ENCODE assay signal across 20 cellular contexts in genomic region chr20:49542514-49542991, GRCh38. TPM values are rescaled to one million over a fixed set of nuclear protein-coding genes. Genes with fewer than 3 reads are reported as not detected.
DNase-seq lines count a peak whose midpoint lies in the region; ATAC-seq, FAIRE-seq and TF ChIP-seq lines count a peak whose summit lies in the region.
"Had no signal": no experiment of that assay in that cellular context is flagged by ENCODE, and none has a peak within 500 bp of the region (broad histone marks: within the 10 kb centered on the region; RNA-seq: fewer than 3 reads in every experiment).

No MANE protein-coding gene starts in this region.

- no peak for TF ChIP-seq POLR2A in HepG2 (IDR thresholded peaks at IDR 0.05; ENCODE audit: insufficient read depth in 1 of 2, low read depth in 2 of 2, low read length in 2 of 2)

- TF ChIP-seq EP300 in HepG2 (IDR thresholded peaks at IDR 0.05; ENCODE audit: low read depth in 2 of 2, low read length in 2 of 2) (no peak), HepG2 (CRISPR knock-in tag; IDR thresholded peaks at IDR 0.05; ENCODE audit: borderline replicate concordance) (no peak)

- no peaks in the 10 kb centered on the region for H4K20me1 ChIP-seq in DND-41 (ENCODE audit: insufficient read depth, low read length)
- no peaks in the 10 kb centered on the region for H4K20me1 ChIP-seq in HepG2 (ENCODE audit: insufficient read depth, low read length)
- H4K20me1 ChIP-seq: BLaER1 had no signal

- H3K4me3 Mint-ChIP-seq in activated CD4-positive, alpha-beta memory T cell treated with anti-CD3 and anti-CD28 coated beads, Interleukin-2, amount 10 ng/mL, durations not matched to agents 7 days and 5 days: no peak overlapping the region
- no peak overlapping the region for H3K4me3 Mint-ChIP-seq in activated CD4-positive, alpha-beta memory T cell treated with anti-CD3 and anti-CD28 coated beads for 36 hours
- peak overlapping the region; percentile 35 for H3K4me3 Mint-ChIP-seq in activated T-helper 17 cell treated with anti-CD3 and anti-CD28 coated beads, Interleukin-2, amount 50 U/mL, for 72 hours
- no peak overlapping the region for H3K4me3 Mint-ChIP-seq in MCF 10A (ENCODE audit: unreplicated experiment)
- H3K4me3 Mint-ChIP-seq: GM23338, immature natural killer cell, mesothelial cell of epicardium, nephron had no signal

- TF ChIP-seq CTCF in DND-41 (IDR thresholded peaks at IDR 0.05; ENCODE audit: borderline replicate concordance, extremely low read depth, low read length, poor library complexity, severe bottlenecking) (no peak), HepG2 (CRISPR knock-in tag; IDR thresholded peaks at IDR 0.05) (no peak), MCF 10A (IDR thresholded peaks at IDR 0.05; ENCODE audit: unreplicated experiment) (no peak)

- H3K79me2 ChIP-seq in DND-41 (ENCODE audit: insufficient read depth, low read length) (no peaks in the 10 kb centered on the region), HepG2 (ENCODE audit: insufficient read depth, low read length) (no peaks in the 10 kb centered on the region)
- H3K79me2 ChIP-seq: hepatocyte had no signal

- peak; percentile 9 for DNase-seq in activated CD4-positive, alpha-beta memory T cell treated with anti-CD3 and anti-CD28 coated beads, Interleukin-2, amount 10 ng/mL, durations not matched to agents 7 days and 5 days
- DNase-seq in activated CD4-positive, alpha-beta memory T cell treated with anti-CD3 and anti-CD28 coated beads for 36 hours: no peak
- DNase-seq in DND-41: no peak
- no peak for DNase-seq in HepG2 (ENCODE audit: low spot score)
- DNase-seq in MCF 10A (ENCODE audit: unreplicated experiment): no peak
- no peak for DNase-seq in NOMO-1 treated with DMSO at 0.1 percent for 48 hours (lab: John Stamatoyannopoulos, UW; ENCODE audit: unreplicated experiment)
- DNase-seq in KG1 (lab: John Stamatoyannopoulos, UW): no peak
- DNase-seq: EL, immature natural killer cell, pancreas, right lobe of liver had no signal

- H3K27ac ChIP-seq in DND-41 (ENCODE audit: low read length) (no peak overlapping the region), HepG2 (ENCODE audit: extremely low read length, insufficient read depth, low read length) (no peak overlapping the region)
- H3K27ac ChIP-seq: BLaER1, hepatocyte, pancreas, Peyer's patch, right lobe of liver, SK-N-MC had no signal

- H3K4me1 Mint-ChIP-seq in activated CD4-positive, alpha-beta memory T cell treated with anti-CD3 and anti-CD28 coated beads, Interleukin-2, amount 10 ng/mL, durations not matched to agents 7 days and 5 days: peaks cover 29% of the 10 kb centered on the region
- H3K4me1 Mint-ChIP-seq in activated CD4-positive, alpha-beta memory T cell treated with anti-CD3 and anti-CD28 coated beads for 36 hours (ENCODE audit: low read depth): peaks cover 17% of the 10 kb centered on the region
- H3K4me1 Mint-ChIP-seq in activated T-helper 17 cell treated with anti-CD3 and anti-CD28 coated beads, Interleukin-2, amount 50 U/mL, for 72 hours: peaks cover 4% of the 10 kb centered on the region
- no peaks in the 10 kb centered on the region for H3K4me1 Mint-ChIP-seq in MCF 10A (ENCODE audit: insufficient read depth, unreplicated experiment)
- H3K4me1 Mint-ChIP-seq: GM23338, mesothelial cell of epicardium, nephron had no signal

- H3K36me3 ChIP-seq in DND-41 (ENCODE audit: insufficient read depth, low read length): no peaks in the 10 kb centered on the region
- no peaks in the 10 kb centered on the region for H3K36me3 ChIP-seq in HepG2 (replicated peaks in 1 of 2; ENCODE audit: control insufficient read depth in 1 of 2, insufficient read depth in 2 of 2, low read length in 2 of 2)
- H3K36me3 ChIP-seq: BLaER1, pancreas, Peyer's patch, right lobe of liver had no signal

- H2AFZ ChIP-seq in DND-41 (ENCODE audit: low read depth, low read length) (no peak overlapping the region), HepG2 (ENCODE audit: low read length) (no peak overlapping the region)
- H2AFZ ChIP-seq: GM23338, hepatocyte had no signal

- H3K27ac Mint-ChIP-seq in activated CD4-positive, alpha-beta memory T cell treated with anti-CD3 and anti-CD28 coated beads, Interleukin-2, amount 10 ng/mL, durations not matched to agents 7 days and 5 days: peak overlapping the region; percentile 61
- no peak overlapping the region for H3K27ac Mint-ChIP-seq in activated CD4-positive, alpha-beta memory T cell treated with anti-CD3 and anti-CD28 coated beads for 36 hours
- peak overlapping the region; percentile 67 for H3K27ac Mint-ChIP-seq in activated T-helper 17 cell treated with anti-CD3 and anti-CD28 coated beads, Interleukin-2, amount 50 U/mL, for 72 hours
- no peak overlapping the region for H3K27ac Mint-ChIP-seq in MCF 10A (ENCODE audit: low read depth, unreplicated experiment)

- H3K9ac ChIP-seq in DND-41 (ENCODE audit: low read depth, low read length) (no peak overlapping the region), HepG2 (ENCODE audit: insufficient read depth, low read depth, low read length) (no peak overlapping the region)
- H3K9ac ChIP-seq: BLaER1 had no signal

- H3K4me2 ChIP-seq in DND-41 (ENCODE audit: insufficient read depth, low read length) (no peak overlapping the region), HepG2 (ENCODE audit: low read depth, low read length) (no peak overlapping the region)
- H3K4me2 ChIP-seq: BLaER1, GM23338, hepatocyte had no signal

- no peak for TF ChIP-seq RAD21 in HepG2 (CRISPR knock-in tag; IDR thresholded peaks at IDR 0.05)

- CTCF ChIA-PET in activated CD4-positive, alpha-beta memory T cell treated with anti-CD3 and anti-CD28 coated beads, Interleukin-2, amount 10 ng/mL, durations not matched to agents 7 days and 5 days (lab: Charles Lee): interaction anchor here (0.9 to 10.8 kb wide), 15 partner anchors 9 to 529 kb away, joined by 3 to 343 read pairs (median 10); no protein-coding TSS in a partner anchor
- CTCF ChIA-PET in activated CD4-positive, alpha-beta memory T cell treated with anti-CD3 and anti-CD28 coated beads for 36 hours (lab: Charles Lee): interaction anchor here (0.7 to 16.2 kb wide), 24 partner anchors 9 to 345 kb away, joined by 3 to 764 read pairs (median 6); no protein-coding TSS in a partner anchor
- CTCF ChIA-PET in HepG2 (lab: Yijun Ruan, JAX; ENCODE audit: low intra/inter-chr PET ratio, low total read pairs) (interaction anchor here (1.4 to 6.3 kb wide), 4 partner anchors 61 to 386 kb away, joined by 6 to 282 read pairs (median 26); no protein-coding TSS in a partner anchor), MCF 10A (lab: Yijun Ruan, JAX) (interaction anchor here (0.5 to 23.9 kb wide), 38 partner anchors 9 to 1054 kb away, joined by 3 to 411 read pairs (median 4); no protein-coding TSS in a partner anchor)

- H3K27me3 ChIP-seq in DND-41 (ENCODE audit: insufficient read depth, low read length, poor library complexity) (no peaks in the 10 kb centered on the region), HepG2 (ENCODE audit: control insufficient read depth in 1 of 2, insufficient read depth in 2 of 2, low read length in 2 of 2) (peaks cover 5 to 19% of the 10 kb centered on the region in 2 experiments; a peak in 3 of 5 replicates)
- H3K27me3 ChIP-seq: BLaER1, hepatocyte, pancreas, Peyer's patch, right lobe of liver had no signal

- H3K4me3 ChIP-seq in DND-41 (ENCODE audit: low read depth in 1 of 2, low read length in 2 of 2): no peak overlapping the region
- no peak overlapping the region for H3K4me3 ChIP-seq in HepG2 (replicated peaks in 1 of 3; ENCODE audit: insufficient read depth in 1 of 3, low read depth in 2 of 3, low read length in 3 of 3)
- H3K4me3 ChIP-seq: BLaER1, GM23338, hepatocyte, pancreas, Peyer's patch, right lobe of liver, SK-N-MC had no signal

- H3K27me3 Mint-ChIP-seq in activated CD4-positive, alpha-beta memory T cell treated with anti-CD3 and anti-CD28 coated beads, Interleukin-2, amount 10 ng/mL, durations not matched to agents 7 days and 5 days: peaks cover 2% of the 10 kb centered on the region
- peaks cover 8% of the 10 kb centered on the region for H3K27me3 Mint-ChIP-seq in activated CD4-positive, alpha-beta memory T cell treated with anti-CD3 and anti-CD28 coated beads for 36 hours
- no peaks in the 10 kb centered on the region for H3K27me3 Mint-ChIP-seq in activated T-helper 17 cell treated with anti-CD3 and anti-CD28 coated beads, Interleukin-2, amount 50 U/mL, for 72 hours
- no peaks in the 10 kb centered on the region for H3K27me3 Mint-ChIP-seq in MCF 10A (ENCODE audit: insufficient read depth, unreplicated experiment)

- no peak for FAIRE-seq in HepG2 (lab: Jason Lieb, UNC)
- FAIRE-seq: pancreas had no signal

- ATAC-seq in DND-41 (ENCODE audit: insufficient read depth, low read depth): peak; percentile 21; the same call in 1 of the 3 replicates
- peak; percentile 70 for ATAC-seq in activated T-helper 17 cell treated with anti-CD3 and anti-CD28 coated beads, Interleukin-2, amount 50 U/mL, for 72 hours (replicated peaks)
- peak; percentile 20 for ATAC-seq in HepG2

- H3K4me1 ChIP-seq in DND-41 (ENCODE audit: insufficient read depth, low read length): no peaks in the 10 kb centered on the region
- peaks cover 13% of the 10 kb centered on the region for H3K4me1 ChIP-seq in HepG2 (ENCODE audit: insufficient read depth, low read length)
- H3K4me1 ChIP-seq: pancreas, Peyer's patch, right lobe of liver had no signal

- POLR2A ChIA-PET in activated CD4-positive, alpha-beta memory T cell treated with anti-CD3 and anti-CD28 coated beads, Interleukin-2, amount 10 ng/mL, durations not matched to agents 7 days and 5 days (lab: Charles Lee): interaction anchor here (0.5 to 10.3 kb wide), 9 partner anchors 9 to 654 kb away, joined by 3 to 184 read pairs (median 6); no protein-coding TSS in a partner anchor
- POLR2A ChIA-PET in activated CD4-positive, alpha-beta memory T cell treated with anti-CD3 and anti-CD28 coated beads for 36 hours (lab: Charles Lee): interaction anchor here (1.0 to 4.9 kb wide), 5 partner anchors 8 to 62 kb away, joined by 3 to 42 read pairs (median 4); no protein-coding TSS in a partner anchor
- POLR2A ChIA-PET in HepG2 (lab: Yijun Ruan, JAX): interaction anchor here (1.6 kb wide), 2 partner anchors 62 to 68 kb away, joined by 5 to 13 read pairs; no protein-coding TSS in a partner anchor
- POLR2A ChIA-PET in MCF 10A (lab: Yijun Ruan, JAX): interaction anchor here (0.8 to 1.6 kb wide), 2 partner anchors 13 to 66 kb away, joined by 3 to 7 read pairs; no protein-coding TSS in a partner anchor

- 14% methylated on average over 4 of the region's 4 CpGs for WGBS in HepG2 (ENCODE audit: low lambda C conversion rate)

- intact Hi-C loops in activated CD4-positive, alpha-beta memory T cell treated with anti-CD3 and anti-CD28 coated beads for 36 hours (cut with micrococcal nuclease): loop anchor here (5.0 to 10.0 kb wide), 2 partner anchors 302 to 385 kb away; no protein-coding TSS in a partner anchor
- intact Hi-C loops in HepG2 (cut with micrococcal nuclease; ENCODE audit: unreplicated experiment): no loop called here
- intact Hi-C loops in MCF 10A (cut with micrococcal nuclease): no loop called here

- no peaks in the 10 kb centered on the region for H3K9me3 ChIP-seq in DND-41 (ENCODE audit: insufficient read depth, low read length, severe bottlenecking)
- peaks cover 15% of the 10 kb centered on the region for H3K9me3 ChIP-seq in HepG2 (ENCODE audit: low read length)
- H3K9me3 ChIP-seq: pancreas, right lobe of liver had no signal

- BruUV-seq in HepG2 (replicated peaks; lab: Mats Ljungman, UMichigan) (no TSS peak), MCF 10A (replicated peaks; lab: Mats Ljungman, UMichigan) (no TSS peak)

- peaks cover 14% of the 10 kb centered on the region for H3K9me3 Mint-ChIP-seq in activated CD4-positive, alpha-beta memory T cell treated with anti-CD3 and anti-CD28 coated beads, Interleukin-2, amount 10 ng/mL, durations not matched to agents 7 days and 5 days
- H3K9me3 Mint-ChIP-seq in activated CD4-positive, alpha-beta memory T cell treated with anti-CD3 and anti-CD28 coated beads for 36 hours: peaks cover 13% of the 10 kb centered on the region
- no peaks in the 10 kb centered on the region for H3K9me3 Mint-ChIP-seq in activated T-helper 17 cell treated with anti-CD3 and anti-CD28 coated beads, Interleukin-2, amount 50 U/mL, for 72 hours
- peaks cover 6% of the 10 kb centered on the region for H3K9me3 Mint-ChIP-seq in MCF 10A (ENCODE audit: unreplicated experiment)
- H3K9me3 Mint-ChIP-seq: GM23338, nephron had no signal

- in situ Hi-C loops in HepG2 (cut with HindIII; ENCODE audit: extremely low pct_ligation_motif_present, low pct_unique_long_range_greater_than_20kb): loop anchor here (5.0 kb wide), 2 partner anchors 65 to 305 kb away; no protein-coding TSS in a partner anchor

- H3K36me3 Mint-ChIP-seq in activated CD4-positive, alpha-beta memory T cell treated with anti-CD3 and anti-CD28 coated beads, Interleukin-2, amount 10 ng/mL, durations not matched to agents 7 days and 5 days (ENCODE audit: low read depth): peaks cover 36% of the 10 kb centered on the region
- H3K36me3 Mint-ChIP-seq in activated CD4-positive, alpha-beta memory T cell treated with anti-CD3 and anti-CD28 coated beads for 36 hours: peaks cover 9% of the 10 kb centered on the region
- no peaks in the 10 kb centered on the region for H3K36me3 Mint-ChIP-seq in activated T-helper 17 cell treated with anti-CD3 and anti-CD28 coated beads, Interleukin-2, amount 50 U/mL, for 72 hours (ENCODE audit: low read depth)
- H3K36me3 Mint-ChIP-seq in MCF 10A (ENCODE audit: insufficient read depth, unreplicated experiment): no peaks in the 10 kb centered on the region
- H3K36me3 Mint-ChIP-seq: immature natural killer cell had no signal

RNA-seq across cellular contexts. Expression of gene PTGIS, which starts 25.4 kb away (rescaled TPM):
- total RNA-seq in activated CD4-positive, alpha-beta memory T cell treated with anti-CD3 and anti-CD28 coated beads, Interleukin-2, amount 10 ng/mL, durations not matched to agents 7 days and 5 days: 1 to 10 TPM; 1.6 to 2.8 TPM
- total RNA-seq in activated CD4-positive, alpha-beta memory T cell treated with anti-CD3 and anti-CD28 coated beads for 36 hours: 1 to 10 TPM; 1.8 TPM
- 1 to 10 TPM in 1 of 2 donors, under 1 TPM in 1; 0.56 to 2.3 TPM for total RNA-seq in activated T-helper 17 cell treated with anti-CD3 and anti-CD28 coated beads, Interleukin-2, amount 50 U/mL, for 72 hours
- total RNA-seq in HepG2 (2016; rRNA removed; fragmentation: Illumina TruSeq; extraction: Trizol) (not detected in 2 replicates), MCF 10A (2022) (not detected in 2 replicates)
- not detected in 2 replicates for total RNA-seq in HepG2 (2016; cell fraction: cytosol; rRNA removed; fragmentation: Illumina TruSeq; extraction: Trizol; ENCODE audit: low read depth)
- not detected in 2 replicates for total RNA-seq in HepG2 (2016; cell fraction: insoluble cytoplasmic fraction; rRNA removed; fragmentation: Illumina TruSeq; extraction: Trizol)
- total RNA-seq in HepG2 (2016; cell fraction: membrane; rRNA removed; fragmentation: Illumina TruSeq; extraction: Trizol): not detected in 2 replicates
- total RNA-seq in HepG2 (2016; cell fraction: nucleus; rRNA removed; fragmentation: Illumina TruSeq; extraction: Trizol): not detected in 2 replicates
- polyA plus RNA-seq in HepG2 (2011; rRNA removed): not detected in 2 replicates
- polyA plus RNA-seq in HepG2 (2011; cell fraction: cytosol; rRNA removed): not detected in 2 replicates
- not detected in 2 replicates for polyA plus RNA-seq in HepG2 (2011; cell fraction: nucleus; rRNA removed)
- polyA plus RNA-seq in HepG2 (2012): not detected in 2 replicates
- not detected in 2 replicates for polyA plus RNA-seq in HepG2 (2016; cell fraction: cytosol; fragmentation: Illumina TruSeq; extraction: Trizol; ENCODE audit: low read depth)
- polyA plus RNA-seq in HepG2 (2016; cell fraction: insoluble cytoplasmic fraction; fragmentation: Illumina TruSeq; extraction: Trizol; ENCODE audit: low read depth): not detected in 2 replicates
- polyA plus RNA-seq in HepG2 (2016; cell fraction: membrane; fragmentation: Illumina TruSeq; extraction: Trizol; ENCODE audit: low read depth): not detected in 2 replicates
- polyA plus RNA-seq in HepG2 (2016; cell fraction: nucleus; fragmentation: Illumina TruSeq; extraction: Trizol; ENCODE audit: insufficient read depth, low read depth): not detected in 2 replicates
- not detected in 2 replicates for polyA minus RNA-seq in HepG2 (2011; rRNA and poly(A)+ RNA removed; ENCODE audit: low replicate concordance)
- not detected in 2 replicates for polyA minus RNA-seq in HepG2 (2011; cell fraction: cytosol; rRNA and poly(A)+ RNA removed)
- polyA minus RNA-seq in HepG2 (2011; cell fraction: nucleus; rRNA and poly(A)+ RNA removed): not detected in 2 replicates
- total RNA-seq: NCI-H460 had no signal
- polyA plus RNA-seq: immature natural killer cell had no signal

Comparison
In these comparisons a context has a peak if more than half of its experiments do, and no peak if none do; other contexts are left out.
1. H3K27ac Mint-ChIP-seq: peak in activated CD4-positive, alpha-beta memory T cell treated with anti-CD3 and anti-CD28 coated beads, Interleukin-2, amount 10 ng/mL, durations not matched to agents 7 days and 5 days (single experiment) and activated T-helper 17 cell treated with anti-CD3 and anti-CD28 coated beads, Interleukin-2, amount 50 U/mL, for 72 hours (single experiment); none in activated CD4-positive, alpha-beta memory T cell treated with anti-CD3 and anti-CD28 coated beads for 36 hours (single experiment) and MCF 10A (single experiment).
2. ATAC-seq: peak in every context shown above with its lines; median percentile 70 in activated T-helper 17 cell treated with anti-CD3 and anti-CD28 coated beads, Interleukin-2, amount 50 U/mL, for 72 hours; 21 in DND-41; 20 in HepG2.